Comparison of ENCODE assay signal across 13 cellular contexts in the genomic region with DNA sequence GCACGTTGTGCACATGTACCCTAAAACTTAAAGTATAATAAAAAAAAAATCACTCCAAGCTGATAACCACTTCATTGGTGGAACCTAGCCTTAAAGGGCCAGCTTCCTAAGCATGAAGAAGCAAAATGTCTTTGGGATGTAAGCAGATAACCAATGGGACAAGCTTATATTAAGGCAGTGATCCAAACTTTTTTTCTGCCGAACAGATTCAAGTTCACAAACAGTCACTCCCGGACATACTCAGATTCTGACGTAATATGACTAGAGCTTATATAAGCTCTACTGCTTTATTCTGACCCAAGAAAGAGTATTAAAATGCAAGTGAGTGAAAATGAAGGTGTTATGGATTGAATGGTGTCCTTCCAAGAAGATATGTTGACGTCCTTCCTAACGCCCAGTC. TPM values are rescaled to one million over a fixed set of nuclear protein-coding genes. Genes with fewer than 3 reads are reported as not detected.
A peak's percentile ranks its signal among the peaks of the same experiment; 100 is the strongest.
DNase-seq lines count a peak whose midpoint lies in the region; ATAC-seq and TF ChIP-seq lines count a peak whose summit lies in the region.
"Had no signal": no experiment of that assay in that cellular context is flagged by ENCODE, and none has a peak within 500 bp of the region (broad histone marks: within the 10 kb centered on the region; RNA-seq: fewer than 3 reads in every experiment).

No MANE protein-coding gene starts in this region.

- DNase-seq in GM03348 (ENCODE audit: low spot score) (peak; percentile 22), GM23248 (peak; percentile 50), fibroblast of mammary gland (ENCODE audit: low read depth) (peak; percentile 20), osteoblast (ENCODE audit: insufficient read length, low spot score, missing footprints) (peak; percentile 38), glomerular visceral epithelial cell (ENCODE audit: extremely low spot score) (no peak)
- DNase-seq: ACHN; CD4-positive, CD25-positive, alpha-beta regulatory T cell; DMS53 had no signal

- in situ Hi-C loops in GM23248 (cut with MboI) = no loop called here

- no peak overlapping the region for H3K9ac ChIP-seq in GM23248
- H3K9ac ChIP-seq: BLaER1 treated with 17β-estradiol and CSF1 and Interleukin-3, amounts not matched to agents 10 nM and 100 nM had no signal

- H3K4me2 ChIP-seq in GM23248 (ENCODE audit: unreplicated experiment) (no peak overlapping the region), osteoblast (ENCODE audit: insufficient read depth, low read length) (no peak overlapping the region)
- H3K4me2 ChIP-seq: BLaER1 treated with 17β-estradiol and CSF1 and Interleukin-3, amounts not matched to agents 10 nM and 100 nM had no signal

- H3K9me3 ChIP-seq in GM23248 (ENCODE audit: low read depth) (no peaks in the 10 kb centered on the region), osteoblast (ENCODE audit: low read depth, low read length) (no peaks in the 10 kb centered on the region)

- H2AFZ ChIP-seq in GM23248 (peak overlapping the region; percentile 14; the same call in 1 of the 2 replicates), osteoblast (ENCODE audit: low read length) (no peak overlapping the region)

- H3K27ac ChIP-seq in GM23248 (no peak overlapping the region), osteoblast (ENCODE audit: low read depth, low read length) (no peak overlapping the region)
- H3K27ac ChIP-seq: BLaER1 treated with 17β-estradiol and CSF1 and Interleukin-3, amounts not matched to agents 10 nM and 100 nM had no signal

- H3K9me2 ChIP-seq in GM23248 (ENCODE audit: insufficient read depth) = no peaks in the 10 kb centered on the region

- no peaks in the 10 kb centered on the region for H3K36me3 ChIP-seq in GM23248 (ENCODE audit: low read depth)
- H3K36me3 ChIP-seq in osteoblast (ENCODE audit: insufficient read depth, low read length) = no peaks in the 10 kb centered on the region
- H3K36me3 ChIP-seq: BLaER1 treated with 17β-estradiol and CSF1 and Interleukin-3, amounts not matched to agents 10 nM and 100 nM; HAP-1 had no signal

- H3K4me3 ChIP-seq in GM23248 = no peak overlapping the region
- H3K4me3 ChIP-seq in fibroblast of mammary gland (ENCODE audit: control insufficient read depth, low read depth, low read length) = no peak overlapping the region
- no peak overlapping the region for H3K4me3 ChIP-seq in osteoblast (ENCODE audit: insufficient read depth, low read length)
- H3K4me3 ChIP-seq: BLaER1 treated with 17β-estradiol and CSF1 and Interleukin-3, amounts not matched to agents 10 nM and 100 nM; GM12878; HAP-1 had no signal

- H3K79me2 ChIP-seq in GM23248 (ENCODE audit: insufficient read depth) (no peaks in the 10 kb centered on the region), osteoblast (ENCODE audit: insufficient read depth, low read length) (no peaks in the 10 kb centered on the region)

- H3K4me1 ChIP-seq in GM23248 (ENCODE audit: insufficient read depth) = no peaks in the 10 kb centered on the region
- no peaks in the 10 kb centered on the region for H3K4me1 ChIP-seq in osteoblast (ENCODE audit: insufficient read depth, low read length)
- H3K4me1 ChIP-seq: BLaER1 treated with 17β-estradiol and CSF1 and Interleukin-3, amounts not matched to agents 10 nM and 100 nM; HAP-1 had no signal

- 50 to 55% methylated on average over 6 of the region's 6 CpGs for WGBS in GM23248 (ENCODE audit: low coverage in 1 of 2, low lambda C conversion rate in 2 of 2, missing lambda C conversion rate in 2 of 2), 2 experiments

- TF ChIP-seq CTCF in fibroblast of mammary gland (conservative IDR thresholded peaks at IDR 0.05; ENCODE audit: control insufficient read depth, insufficient read depth, low read depth, low read length) (no peak), osteoblast (IDR thresholded peaks at IDR 0.05; ENCODE audit: extremely low read depth, low read depth, low read length) (no peak)

- H3F3A ChIP-seq in GM23248 (ENCODE audit: insufficient read depth) = no peaks in the 10 kb centered on the region

- H4K20me1 ChIP-seq in GM23248 (ENCODE audit: insufficient read depth) (no peaks in the 10 kb centered on the region), osteoblast (ENCODE audit: insufficient read depth, low read length) (no peaks in the 10 kb centered on the region)
- H4K20me1 ChIP-seq: BLaER1 treated with 17β-estradiol and CSF1 and Interleukin-3, amounts not matched to agents 10 nM and 100 nM had no signal

- ATAC-seq in HG03442 (IDR thresholded peaks at IDR 0.05; ENCODE audit: unreplicated experiment) (no peak), GM21360 (IDR thresholded peaks at IDR 0.05; ENCODE audit: unreplicated experiment) (no peak)

- H3K27me3 ChIP-seq in GM23248 (replicated peaks; ENCODE audit: insufficient read depth) (no peaks in the 10 kb centered on the region), osteoblast (ENCODE audit: insufficient read depth, low read length) (no peaks in the 10 kb centered on the region)
- H3K27me3 ChIP-seq: BLaER1 treated with 17β-estradiol and CSF1 and Interleukin-3, amounts not matched to agents 10 nM and 100 nM had no signal

RNA-seq across cellular contexts. Expression of gene HIVEP3, which starts 44.9 kb away (rescaled TPM):
- 1.7 and 2.0 TPM in 2 replicates for total RNA-seq in GM23248 (2014; rRNA removed; shearing (Covaris generic))
- polyA plus RNA-seq in GM23248 (2016; fragmentation: Nextera tagmentation; extraction: Ambion mirVana) = 6.6 and 7.2 TPM in 2 replicates
- total RNA-seq in osteoblast = 1.8 TPM in 2 replicates
